ENCODE assay signal across 16 cellular contexts in genomic region chr18:58558514-58558913, GRCh38.
"Had no signal": no experiment of that assay in that cellular context is flagged by ENCODE, and none has a peak within 500 bp of the region (broad histone marks: within the 10 kb centered on the region; RNA-seq: fewer than 3 reads in every experiment).

No MANE protein-coding gene starts in this region.

- H3K9me3 ChIP-seq: heart left ventricle, pancreas, transverse colon had no signal

- H3K4me1 ChIP-seq: pancreas had no signal

- H3K27ac ChIP-seq: brain microvascular endothelial cell, pancreas had no signal

- H3K36me3 Mint-ChIP-seq: activated naive CD4-positive, alpha-beta T cell treated with anti-CD3 and anti-CD28 coated beads, Interleukin-2, amount 10 ng/mL, durations not matched to agents 7 days and 5 days had no signal

- H3K36me3 ChIP-seq: brain microvascular endothelial cell, heart left ventricle, pancreas, transverse colon had no signal

- H3K27ac Mint-ChIP-seq: activated CD4-positive, alpha-beta T cell treated with anti-CD3 and anti-CD28 coated beads, Interleukin-2, amount 10 ng/mL, durations not matched to agents 24 days and 14 days; activated naive CD4-positive, alpha-beta T cell treated with anti-CD3 and anti-CD28 coated beads, Interleukin-2, amount 10 ng/mL, durations not matched to agents 7 days and 5 days; activated T-helper 2 cell treated with anti-CD3 and anti-CD28 coated beads, Interferon-gamma antibody, Interleukin-2, Interleukin-4, amounts not matched to agents 10 μg/mL and 5 μg/mL and 100 μg/mL, durations not matched to agents 14 hours and 24 hours and 36 hours; endodermal cell; T-helper 1 cell treated with Interleukin-12 subunit alpha and Interleukin-12 subunit beta and Interleukin-4 antibody, amounts not matched to agents 30 μg/mL and 1 μg/mL, for 36 hours; WTC11 had no signal

- H3K4me3 ChIP-seq: heart left ventricle, pancreas, transverse colon had no signal

- H3K4me1 Mint-ChIP-seq: WTC11 had no signal

- H3K27me3 Mint-ChIP-seq: activated CD4-positive, alpha-beta T cell treated with anti-CD3 and anti-CD28 coated beads, Interleukin-2, amount 10 ng/mL, durations not matched to agents 24 days and 14 days; activated naive CD4-positive, alpha-beta T cell treated with anti-CD3 and anti-CD28 coated beads, Interleukin-2, amount 10 ng/mL, durations not matched to agents 7 days and 5 days had no signal

- ATAC-seq: heart left ventricle, left ventricle myocardium superior, pancreas, SK-N-SH treated with all-trans-retinoic acid at 6 μM for 48 hours, WTC11 had no signal

- H3K27me3 ChIP-seq: brain microvascular endothelial cell, heart left ventricle, pancreas, transverse colon had no signal

- H3K4me3 Mint-ChIP-seq: activated CD4-positive, alpha-beta T cell treated with anti-CD3 and anti-CD28 coated beads, Interleukin-2, amount 10 ng/mL, durations not matched to agents 24 days and 14 days; activated naive CD4-positive, alpha-beta T cell treated with anti-CD3 and anti-CD28 coated beads, Interleukin-2, amount 10 ng/mL, durations not matched to agents 7 days and 5 days; endodermal cell; neural crest cell; T-helper 1 cell treated with Interleukin-12 subunit alpha and Interleukin-12 subunit beta and Interleukin-4 antibody, amounts not matched to agents 30 μg/mL and 1 μg/mL, for 36 hours; WTC11 had no signal

- DNase-seq: activated CD4-positive, alpha-beta T cell treated with anti-CD3 and anti-CD28 coated beads, Interleukin-2, amount 10 ng/mL, durations not matched to agents 24 days and 14 days; activated naive CD4-positive, alpha-beta T cell treated with anti-CD3 and anti-CD28 coated beads, Interleukin-2, amount 10 ng/mL, durations not matched to agents 7 days and 5 days; activated T-cell treated with anti-CD3 and anti-CD28 coated beads for 4 hours; brain microvascular endothelial cell; endodermal cell; foreskin fibroblast; heart left ventricle; left ventricle myocardium superior; pancreas; stimulated activated CD4-positive, alpha-beta T cell treated with anti-CD3 and anti-CD28 coated beads, Interleukin-4, amount 100 ng/mL, for 4 hours; transverse colon had no signal
